Comparison of ENCODE assay signal across 11 cellular contexts in the genomic region with DNA sequence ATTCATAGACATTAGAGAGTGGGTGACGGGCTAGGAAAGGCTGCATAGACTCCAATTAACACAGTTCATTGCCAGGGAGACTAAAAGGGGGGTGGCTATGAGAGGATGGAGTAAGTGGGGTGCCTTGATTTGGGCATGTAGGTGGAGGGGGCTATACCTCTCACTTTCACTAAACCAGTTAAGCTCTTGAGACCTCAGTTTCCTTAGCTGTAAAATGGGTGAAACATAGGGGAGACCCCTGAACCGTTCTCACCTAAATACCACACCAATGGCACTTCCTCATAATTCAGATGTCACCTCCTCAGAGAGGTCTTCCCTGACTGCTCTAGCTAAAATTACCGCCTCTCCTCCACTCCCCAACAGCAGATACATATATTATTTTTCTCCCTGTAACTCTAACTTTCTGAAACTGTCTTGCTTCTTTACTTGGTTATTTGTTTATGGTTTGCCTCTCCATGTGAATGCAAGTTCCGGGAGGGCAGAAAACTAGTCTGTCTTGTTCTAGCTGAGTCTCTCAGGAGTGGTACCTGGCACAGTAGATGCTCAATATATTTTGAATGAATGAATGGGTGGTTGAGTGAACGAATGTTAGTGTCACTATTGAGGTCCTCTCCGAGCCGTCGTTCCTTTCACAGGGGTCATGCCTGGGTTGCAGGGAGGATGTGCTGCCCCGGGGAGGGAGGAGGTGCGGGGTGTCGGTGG. TPM values are rescaled to one million over a fixed set of nuclear protein-coding genes. Genes with fewer than 3 reads are reported as not detected.
DNase-seq lines count a peak whose midpoint lies in the region; ATAC-seq and TF ChIP-seq lines count a peak whose summit lies in the region.
"Had no signal": no experiment of that assay in that cellular context is flagged by ENCODE, and none has a peak within 500 bp of the region (broad histone marks: within the 10 kb centered on the region; RNA-seq: fewer than 3 reads in every experiment).

No MANE protein-coding gene starts in this region.

- H2BK5ac ChIP-seq in IMR-90 (ENCODE audit: low read depth, low read length, poor library complexity, severe bottlenecking) (no peak overlapping the region), trophoblast cell (ENCODE audit: low read depth, low read length, poor library complexity) (no peak overlapping the region)

- H3K14ac ChIP-seq in IMR-90 (replicated peaks; ENCODE audit: low read depth, low read length) (0 out of 2 replicates have a peak overlapping the region, but pooled peaks have one; percentile 20), trophoblast cell (ENCODE audit: low read length) (no peak overlapping the region)

- no peak overlapping the region for H2BK120ac ChIP-seq in IMR-90 (ENCODE audit: low read depth, low read length)
- H2BK120ac ChIP-seq in trophoblast cell (ENCODE audit: insufficient read depth, low read length, poor library complexity) = peak overlapping the region; percentile 18

- H4K5ac ChIP-seq in IMR-90 (ENCODE audit: low read depth, low read length) = no peak overlapping the region

- no peak for DNase-seq in IMR-90
- DNase-seq in dorsolateral prefrontal cortex = no peak
- peak in 1 of 2 donors; percentile 13 for DNase-seq in trophoblast cell
- no peak for DNase-seq in SKM-1 (lab: John Stamatoyannopoulos, UW; ENCODE audit: unreplicated experiment)
- DNase-seq in AG08395 (ENCODE audit: low spot score) = no peak
- DNase-seq in activated CD4-positive, alpha-beta memory T cell treated with anti-CD3 and anti-CD28 coated beads for 36 hours = no peak
- DNase-seq: T-helper 9 cell had no signal

- H3K36me3 ChIP-seq in BLaER1 = no peaks in the 10 kb centered on the region
- H3K36me3 ChIP-seq in IMR-90 (ENCODE audit: control insufficient read depth, insufficient read depth, low read length) = no peaks in the 10 kb centered on the region
- no peaks in the 10 kb centered on the region for H3K36me3 ChIP-seq in trophoblast cell (ENCODE audit: control insufficient read depth in 1 of 2, insufficient read depth in 2 of 2, low read length in 2 of 2)
- H3K36me3 ChIP-seq: gastroesophageal sphincter had no signal

- H2BK15ac ChIP-seq in IMR-90 (ENCODE audit: low read depth, low read length) = no peak overlapping the region

- H2BK12ac ChIP-seq in trophoblast cell (ENCODE audit: low read length) = peak overlapping the region; percentile 84

- dilution Hi-C loops in IMR-90 (cut with HindIII; ENCODE audit: low sequenced_read_pairs, unreplicated experiment) = no loop called here

- no peak for ATAC-seq in IMR-90 (ENCODE audit: low read depth)
- ATAC-seq in GM21528 (IDR thresholded peaks at IDR 0.05; ENCODE audit: low FRiP score, unreplicated experiment) = no peak
- ATAC-seq: stimulated activated effector memory CD8-positive, alpha-beta T cell treated with anti-CD3 and anti-CD28 coated beads, Interleukin-12 subunit alpha, Interleukin-12 subunit beta, amount 100 ng/mL, for 72 hours had no signal

- no peaks in the 10 kb centered on the region for H3K9me1 ChIP-seq in IMR-90 (ENCODE audit: insufficient read depth, low read length)

- in situ Hi-C loops in IMR-90 (cut with MboI; ENCODE audit: low sequenced_read_pairs) = no loop called here

- WGBS in IMR-90 (ENCODE audit: extremely low coverage in 2 of 2, insufficient read length in 1 of 2), 2 experiments = 17% methylated on average over 2 of the region's 11 CpGs; no CpG with 5 or more reads in 1 of the 2 experiments
- no CpG with 5 or more reads among the region's 11 CpGs for WGBS in trophoblast cell (ENCODE audit: extremely low coverage, insufficient coverage, insufficient read length)

- H3K4me3 ChIP-seq in BLaER1 = no peak overlapping the region
- peak overlapping the region; percentile 83 for H3K4me3 ChIP-seq in IMR-90 (ENCODE audit: insufficient read depth, low read depth, low read length)
- H3K4me3 ChIP-seq in dorsolateral prefrontal cortex = peak overlapping the region in 47 of 59 donors; percentile 4 to 69 (median 52)
- peak overlapping the region; percentile 79 for H3K4me3 ChIP-seq in trophoblast cell (ENCODE audit: low read depth, low read length)

- peak overlapping the region in 1 of 2 experiments; percentile 53; a peak in 1 of 4 replicates for H4K8ac ChIP-seq in IMR-90 (ENCODE audit: low read depth in 2 of 2, low read length in 2 of 2)
- peak overlapping the region; percentile 39 for H4K8ac ChIP-seq in trophoblast cell (ENCODE audit: low read depth, low read length)

- no peak overlapping the region for H3K56ac ChIP-seq in IMR-90 (ENCODE audit: extremely low read depth, insufficient read depth, low read length)

- H3K4me1 Mint-ChIP-seq in activated CD4-positive, alpha-beta memory T cell treated with anti-CD3 and anti-CD28 coated beads for 36 hours (ENCODE audit: low read depth) = no peaks in the 10 kb centered on the region
- H3K4me1 Mint-ChIP-seq: stimulated activated effector memory CD8-positive, alpha-beta T cell treated with anti-CD3 and anti-CD28 coated beads, Interleukin-12 subunit alpha, Interleukin-12 subunit beta, amount 100 ng/mL, for 72 hours had no signal

- H3K4me1 ChIP-seq in BLaER1 (no peaks in the 10 kb centered on the region), IMR-90 (ENCODE audit: control insufficient read depth, insufficient read depth, low read length) (0 out of 2 replicates have a peak, but pooled peaks cover 2% of the 10 kb centered on the region), trophoblast cell (ENCODE audit: control insufficient read depth in 1 of 2, insufficient read depth in 2 of 2, low read length in 2 of 2) (peaks cover 8 to 12% of the 10 kb centered on the region in 2 experiments)

- H2AFZ ChIP-seq in IMR-90 (replicated peaks; ENCODE audit: low read length, poor library complexity) (peak overlapping the region; percentile 45), trophoblast cell (ENCODE audit: insufficient read depth, low read length, poor library complexity) (no peak overlapping the region)

- H3K79me2 ChIP-seq in trophoblast cell (ENCODE audit: control insufficient read depth, insufficient read depth, low read length, poor library complexity) = peaks cover 6% of the 10 kb centered on the region

- POLR2A ChIA-PET in IMR-90 (lab: Charles Lee; ENCODE audit: unreplicated experiment) = no interaction called here
- POLR2A ChIA-PET in activated CD4-positive, alpha-beta memory T cell treated with anti-CD3 and anti-CD28 coated beads for 36 hours (lab: Charles Lee) = no interaction called here

- TF ChIP-seq CTCF in IMR-90 (conservative IDR thresholded peaks at IDR 0.05; ENCODE audit: low read depth, low read length) (no peak), dorsolateral prefrontal cortex (IDR thresholded peaks at IDR 0.05 in 54 of 56, conservative IDR thresholded peaks at IDR 0.05 in 2 of 56; ENCODE audit: low read depth in 1 of 56, partially characterized antibody in 56 of 56) (no peak)

- no peak overlapping the region for H3K23ac ChIP-seq in IMR-90 (ENCODE audit: low read depth, low read length)
- no peak overlapping the region for H3K23ac ChIP-seq in trophoblast cell (ENCODE audit: low read length)

- H3K9ac ChIP-seq in BLaER1 (no peak overlapping the region), IMR-90 (ENCODE audit: low read depth, low read length) (peak overlapping the region; percentile 64; the same call in 1 of the 2 replicates), trophoblast cell (ENCODE audit: low read length) (no peak overlapping the region)

- TF ChIP-seq RAD21 in IMR-90 (IDR thresholded peaks at IDR 0.05; ENCODE audit: low read length) = no peak

- TF ChIP-seq POLR2A in IMR-90 (IDR thresholded peaks at IDR 0.05; ENCODE audit: low read depth, low read length) = no peak

- H3K27ac ChIP-seq in BLaER1 (no peak overlapping the region), IMR-90 (ENCODE audit: insufficient read depth, low read length) (no peak overlapping the region), dorsolateral prefrontal cortex (peak overlapping the region in 1 of 59 donors; percentile 18), trophoblast cell (ENCODE audit: low read depth, low read length) (no peak overlapping the region)

- peaks cover 54% of the 10 kb centered on the region for H3K27me3 ChIP-seq in BLaER1
- no peaks in the 10 kb centered on the region for H3K27me3 ChIP-seq in IMR-90 (ENCODE audit: control insufficient read depth, insufficient read depth, low read length)
- H3K27me3 ChIP-seq in dorsolateral prefrontal cortex = peaks cover 0 to 53% (median 29%) of the 10 kb centered on the region in 45 donors
- no peaks in the 10 kb centered on the region for H3K27me3 ChIP-seq in trophoblast cell (ENCODE audit: insufficient read depth, low read length)

- H3K4me2 ChIP-seq in BLaER1 (0 out of 2 replicates have a peak overlapping the region, but pooled peaks have one; percentile 28), IMR-90 (ENCODE audit: low read depth, low read length) (peak overlapping the region; percentile 80), trophoblast cell (ENCODE audit: low read length) (peak overlapping the region; percentile 92)

- H3K9me3 Mint-ChIP-seq in activated CD4-positive, alpha-beta memory T cell treated with anti-CD3 and anti-CD28 coated beads for 36 hours = peaks cover 5% of the 10 kb centered on the region
- H3K9me3 Mint-ChIP-seq: stimulated activated effector memory CD8-positive, alpha-beta T cell treated with anti-CD3 and anti-CD28 coated beads, Interleukin-12 subunit alpha, Interleukin-12 subunit beta, amount 100 ng/mL, for 72 hours had no signal

- H4K91ac ChIP-seq in IMR-90 (ENCODE audit: insufficient read depth, low read depth, low read length) = no peak overlapping the region
- H4K91ac ChIP-seq in trophoblast cell (ENCODE audit: low read depth, low read length) = no peak overlapping the region

- no TSS peak for BruUV-seq in IMR-90 (replicated peaks; lab: Mats Ljungman, UMichigan)

- H2BK20ac ChIP-seq in IMR-90 (ENCODE audit: low read depth, low read length) = no peak overlapping the region

- H4K12ac ChIP-seq in trophoblast cell (ENCODE audit: low read depth, low read length) = no peak overlapping the region

- peaks cover 16% of the 10 kb centered on the region for H3K9me3 ChIP-seq in BLaER1
- peaks cover 9% of the 10 kb centered on the region for H3K9me3 ChIP-seq in IMR-90 (ENCODE audit: control insufficient read depth, insufficient read depth, low read length)
- no peaks in the 10 kb centered on the region for H3K9me3 ChIP-seq in trophoblast cell (ENCODE audit: insufficient read depth, low read depth, low read length)

- H3K36me3 Mint-ChIP-seq in activated CD4-positive, alpha-beta memory T cell treated with anti-CD3 and anti-CD28 coated beads for 36 hours = no peaks in the 10 kb centered on the region
- H3K36me3 Mint-ChIP-seq: stimulated activated effector memory CD8-positive, alpha-beta T cell treated with anti-CD3 and anti-CD28 coated beads, Interleukin-12 subunit alpha, Interleukin-12 subunit beta, amount 100 ng/mL, for 72 hours had no signal

- H4K20me1 ChIP-seq in BLaER1 = peaks cover 4% of the 10 kb centered on the region; the same call in 1 of the 2 replicates
- no peaks in the 10 kb centered on the region for H4K20me1 ChIP-seq in IMR-90 (ENCODE audit: insufficient read depth, low read length)

- 0 out of 2 replicates have a peak overlapping the region, but pooled peaks have one; percentile 4 for H3K4ac ChIP-seq in IMR-90 (ENCODE audit: low read depth, low read length)
- H3K4ac ChIP-seq in trophoblast cell (ENCODE audit: low read depth, low read length) = no peak overlapping the region

- H2AK5ac ChIP-seq in IMR-90 (ENCODE audit: low read depth, low read length) = no peak overlapping the region
- no peak overlapping the region for H2AK5ac ChIP-seq in trophoblast cell (ENCODE audit: low read length)

- H2AK9ac ChIP-seq in IMR-90 (replicated peaks; ENCODE audit: low read depth, low read length, poor library complexity) = no peak overlapping the region

- intact Hi-C loops in IMR-90 (cut with micrococcal nuclease) (loop anchor here (10.0 kb wide), 1 partner anchor 131 kb away; no protein-coding TSS in a partner anchor), dorsolateral prefrontal cortex (cut with DNase I) (no loop called here)
- intact Hi-C loops in activated CD4-positive, alpha-beta memory T cell treated with anti-CD3 and anti-CD28 coated beads for 36 hours (cut with micrococcal nuclease) = no loop called here

- H3K27ac Mint-ChIP-seq in activated CD4-positive, alpha-beta memory T cell treated with anti-CD3 and anti-CD28 coated beads for 36 hours = no peak overlapping the region
- H3K27ac Mint-ChIP-seq: stimulated activated effector memory CD8-positive, alpha-beta T cell treated with anti-CD3 and anti-CD28 coated beads, Interleukin-12 subunit alpha, Interleukin-12 subunit beta, amount 100 ng/mL, for 72 hours had no signal

- CTCF ChIA-PET in IMR-90 (lab: Yijun Ruan, JAX) = no interaction called here
- CTCF ChIA-PET in activated CD4-positive, alpha-beta memory T cell treated with anti-CD3 and anti-CD28 coated beads for 36 hours (lab: Charles Lee) = no interaction called here

- H3K4me3 Mint-ChIP-seq in activated CD4-positive, alpha-beta memory T cell treated with anti-CD3 and anti-CD28 coated beads for 36 hours = no peak overlapping the region
- H3K4me3 Mint-ChIP-seq: stimulated activated effector memory CD8-positive, alpha-beta T cell treated with anti-CD3 and anti-CD28 coated beads, Interleukin-12 subunit alpha, Interleukin-12 subunit beta, amount 100 ng/mL, for 72 hours had no signal

- H3K27me3 Mint-ChIP-seq in activated CD4-positive, alpha-beta memory T cell treated with anti-CD3 and anti-CD28 coated beads for 36 hours = peaks cover 39% of the 10 kb centered on the region

- H3K79me1 ChIP-seq in IMR-90 (ENCODE audit: low read depth in 1 of 2, low read length in 2 of 2) = peaks cover 0 to 3% of the 10 kb centered on the region in 2 experiments; a peak in 1 of 4 replicates
- H3K79me1 ChIP-seq in trophoblast cell (ENCODE audit: low read length) = peaks cover 4% of the 10 kb centered on the region

- H3K18ac ChIP-seq in IMR-90 (ENCODE audit: low read depth, low read length) (peak overlapping the region; percentile 31), trophoblast cell (ENCODE audit: low read length) (no peak overlapping the region)

RNA-seq across cellular contexts. Expression of a gene that starts 0.6 kb away (rescaled TPM):
- total RNA-seq in IMR-90 (2012; rRNA removed) = 2.3 and 2.5 TPM in 2 replicates
- 5.0 and 5.4 TPM in 2 replicates for polyA plus RNA-seq in IMR-90 (2012; rRNA removed)
- 1.8 and 4.5 TPM in 2 replicates for polyA plus RNA-seq in IMR-90 (2012; cell fraction: cytosol; rRNA removed)
- polyA plus RNA-seq in IMR-90 (2012; cell fraction: nucleus; rRNA removed; ENCODE audit: low replicate concordance) = 3.6 and 4.4 TPM in 2 replicates
- 10 to 100 TPM in 30 of 120 experiments, 1 to 10 TPM in 90; 2.3 to 27.4 (median 7.6) TPM for total RNA-seq in dorsolateral prefrontal cortex
- 15.1 and 15.8 TPM in 2 replicates for polyA plus RNA-seq in trophoblast cell (2013)
- not detected for total RNA-seq in activated CD4-positive, alpha-beta memory T cell treated with anti-CD3 and anti-CD28 coated beads for 36 hours

Comparison
In these comparisons a context has a peak if more than half of its experiments do, and no peak if none do; other contexts are left out.
1. H3K4me2 ChIP-seq: peak in every context shown above with its lines; median percentile 92 in trophoblast cell; 80 in IMR-90; 28 in BLaER1.